8 cellular contexts compared by ENCODE assay signal in the genomic region with DNA sequence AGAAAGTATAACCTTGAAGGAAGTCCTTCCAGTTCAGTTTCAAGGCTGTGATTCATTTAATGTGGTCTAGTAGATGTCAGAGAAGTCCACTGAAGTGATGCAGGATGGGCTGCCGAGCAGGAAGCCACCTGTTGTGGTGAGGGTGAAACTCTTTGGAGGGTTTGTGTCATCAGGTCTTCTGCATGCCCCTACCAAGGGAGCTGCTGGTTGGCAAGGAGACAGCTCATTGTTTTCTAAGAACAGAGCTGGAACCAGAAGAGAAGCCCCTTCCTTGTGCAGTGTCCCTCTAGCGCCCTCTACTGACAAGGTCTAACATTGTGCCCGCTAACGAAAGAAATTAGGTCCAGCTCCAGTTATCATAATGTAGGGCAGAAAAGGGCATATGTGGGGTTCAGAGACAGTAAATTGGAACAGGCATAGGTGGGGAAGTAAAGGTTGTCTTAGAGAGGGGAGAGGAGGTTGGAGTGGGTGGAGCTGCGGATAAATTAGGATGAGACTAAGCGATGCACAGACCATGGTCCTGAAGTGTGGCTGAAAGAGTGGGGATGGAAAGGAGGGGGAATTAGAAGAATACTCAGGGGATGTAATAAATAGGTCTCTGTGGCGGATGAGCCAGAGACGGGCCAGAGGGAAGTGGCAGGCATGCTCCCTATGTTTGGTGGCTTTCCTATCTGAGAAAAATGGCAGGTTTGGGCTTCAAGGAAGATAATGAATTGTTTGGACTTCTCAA.
DNase-seq lines count a peak whose midpoint lies in the region; ATAC-seq and TF ChIP-seq lines count a peak whose summit lies in the region.

No MANE protein-coding gene starts in this region.

- TF ChIP-seq POLR2A in esophagus squamous epithelium (IDR thresholded peaks at IDR 0.05), result no peak

- no peaks in the 10 kb centered on the region for H3K4me1 ChIP-seq in esophagus squamous epithelium
- peaks cover 1 to 6% of the 10 kb centered on the region in 2 donors for H3K4me1 ChIP-seq in neuronal stem cell (ENCODE audit: control insufficient read depth in 2 of 2, insufficient read depth in 1 of 2, low read depth in 1 of 2, low read length in 2 of 2)

- no peak overlapping the region for H2BK12ac ChIP-seq in neuronal stem cell (ENCODE audit: low read length)

- H3K79me1 ChIP-seq in neuronal stem cell (ENCODE audit: low read depth, low read length), result no peaks in the 10 kb centered on the region

- no peak overlapping the region for H4K8ac ChIP-seq in neuronal stem cell (ENCODE audit: low read depth, low read length)

- intact Hi-C loops in esophagus squamous epithelium (cut with DNase I), result no loop called here

- no peak overlapping the region for H2AK5ac ChIP-seq in neuronal stem cell (ENCODE audit: low read depth, low read length)

- H3K4me1 Mint-ChIP-seq in T-helper 17 cell, result no peaks in the 10 kb centered on the region

- H3K18ac ChIP-seq in neuronal stem cell (ENCODE audit: low read length), result no peak overlapping the region

- DNase-seq in NCI-H1417 treated with DMSO at 0.1 percent for 48 hours (lab: John Stamatoyannopoulos, UW), result peak; percentile 63
- no peak for DNase-seq in T-helper 17 cell
- DNase-seq in esophagus squamous epithelium (lab: John Stamatoyannopoulos, UW), result no peak
- peak; percentile 82 for DNase-seq in neuronal stem cell (ENCODE audit: low spot score)
- no peak for DNase-seq in activated effector memory CD4-positive, alpha-beta T cell treated with Interleukin-2 at 50 U/mL for 16 hours

- H3K9ac ChIP-seq in neuronal stem cell (ENCODE audit: low read depth, low read length, poor library complexity), result no peak overlapping the region

- no peak overlapping the region for H3K4me2 ChIP-seq in neuronal stem cell (ENCODE audit: insufficient read depth, low read length, poor library complexity, severe bottlenecking)

- no peak overlapping the region for H2BK120ac ChIP-seq in neuronal stem cell (ENCODE audit: low read depth, low read length)

- H3K27me3 ChIP-seq in esophagus squamous epithelium (peaks cover 0 to 9% (median 0%) of the 10 kb centered on the region in 4 donors), neuronal stem cell (ENCODE audit: control insufficient read depth in 3 of 3, insufficient read depth in 3 of 3, low read depth in 1 of 3, low read length in 3 of 3) (no peaks in the 10 kb centered on the region)

- no peak overlapping the region for H3K27ac Mint-ChIP-seq in T-helper 17 cell

- no peak overlapping the region for H3K27ac ChIP-seq in C4-2B
- H3K27ac ChIP-seq in esophagus squamous epithelium, result no peak overlapping the region
- H3K27ac ChIP-seq in neuronal stem cell (replicated peaks; ENCODE audit: low read length), result no peak overlapping the region

- H3K36me3 ChIP-seq in esophagus squamous epithelium (no peaks in the 10 kb centered on the region), neuronal stem cell (replicated peaks in 1 of 2; ENCODE audit: control insufficient read depth in 2 of 2, insufficient read depth in 2 of 2, low read length in 2 of 2) (no peaks in the 10 kb centered on the region)

- peak; percentile 92 for TF ChIP-seq CTCF in C4-2B (conservative IDR thresholded peaks at IDR 0.05)
- peak in 5 of 6 experiments; percentile 39 to 70 (median 59) for TF ChIP-seq CTCF in esophagus squamous epithelium (IDR thresholded peaks at IDR 0.05)

- H2BK5ac ChIP-seq in neuronal stem cell (ENCODE audit: low read length), result no peak overlapping the region

- H3K4me3 ChIP-seq in esophagus squamous epithelium, result no peak overlapping the region
- no peak overlapping the region for H3K4me3 ChIP-seq in neuronal stem cell (ENCODE audit: low read length in 2 of 2)

- H3K9me3 ChIP-seq in T-helper 17 cell (ENCODE audit: control insufficient read depth, low read length, poor library complexity, severe bottlenecking) (no peaks in the 10 kb centered on the region), esophagus squamous epithelium (no peaks in the 10 kb centered on the region), neuronal stem cell (replicated peaks in 1 of 2; ENCODE audit: control insufficient read depth in 2 of 2, insufficient read depth in 1 of 2, low read depth in 1 of 2, low read length in 2 of 2) (peaks cover 3% of the 10 kb centered on the region in 2 donors)

- H4K91ac ChIP-seq in neuronal stem cell (ENCODE audit: low read depth, low read length, poor library complexity), result no peak overlapping the region

- no peak overlapping the region for H3K4ac ChIP-seq in neuronal stem cell (ENCODE audit: low read length)

- H3K23ac ChIP-seq in neuronal stem cell (ENCODE audit: low read depth, low read length, poor library complexity), result no peak overlapping the region

- ATAC-seq in GM18508 (IDR thresholded peaks at IDR 0.05; ENCODE audit: insufficient read depth, unreplicated experiment) (peak; percentile 95), HG02852 (IDR thresholded peaks at IDR 0.05; ENCODE audit: unreplicated experiment) (peak; percentile 95), T-helper 17 cell (peak; percentile 36)

- peaks cover 4% of the 10 kb centered on the region for H3K27me3 Mint-ChIP-seq in T-helper 17 cell

- H3K36me3 Mint-ChIP-seq in T-helper 17 cell (ENCODE audit: low read depth), result no peaks in the 10 kb centered on the region

- H3K14ac ChIP-seq in neuronal stem cell (ENCODE audit: low read length), result no peak overlapping the region

- H3K4me3 Mint-ChIP-seq in T-helper 17 cell, result no peak overlapping the region

- peak overlapping the region; percentile 62 for H2AFZ ChIP-seq in neuronal stem cell (ENCODE audit: low read length)

- 16 to 20% methylated on average over 8 of the region's 8 CpGs for WGBS in esophagus squamous epithelium, 2 donors
- no CpG with 5 or more reads among the region's 8 CpGs for WGBS in neuronal stem cell (ENCODE audit: extremely low coverage in 2 of 2, insufficient read length in 2 of 2, insufficient replicate concordance in 1 of 2), 2 donors

- H2BK15ac ChIP-seq in neuronal stem cell (ENCODE audit: low read length), result no peak overlapping the region

Comparison
In these comparisons a context has a peak if more than half of its experiments do, and no peak if none do; other contexts are left out.
1. ATAC-seq: peak in every context shown above with its lines; median percentile 95 in GM18508; 95 in HG02852; 36 in T-helper 17 cell.
2. DNase-seq: peak in NCI-H1417 treated with DMSO at 0.1 percent for 48 hours (single experiment) and neuronal stem cell (single experiment); none in T-helper 17 cell (0 of 3), esophagus squamous epithelium (single experiment) and activated effector memory CD4-positive, alpha-beta T cell treated with Interleukin-2 at 50 U/mL for 16 hours (single experiment).